ENCODE assay signal across 1 cellular context in genomic region chr12:4649358-4649661, GRCh38.
TF ChIP-seq lines count a peak whose summit lies in the region.

No MANE protein-coding gene starts in this region.

TF ChIP-seq in K562, 482 proteins besides CTCF, POLR2A, EP300 and RAD21 (continued from another document):
- TF ChIP-seq UBTF (IDR thresholded peaks at IDR 0.05; ENCODE audit: borderline replicate concordance in 1 of 2, low read depth in 2 of 2, low read length in 2 of 2) (no peak), CHD2 (IDR thresholded peaks at IDR 0.05; ENCODE audit: low read depth, low read length) (no peak), NFRKB (IDR thresholded peaks at IDR 0.05; ENCODE audit: low read depth) (peak; percentile 61; the same call in 1 of the 2 replicates), RBBP5 (IDR thresholded peaks at IDR 0.05; ENCODE audit: borderline replicate concordance, insufficient read depth, low read length, poor library complexity, severe bottlenecking) (peak; percentile 25), MAFF (IDR thresholded peaks at IDR 0.05; ENCODE audit: low read length) (no peak), BDP1 (IDR thresholded peaks at IDR 0.05; ENCODE audit: insufficient read depth, insufficient read length) (no peak)
- TF ChIP-seq, protein P1, sequence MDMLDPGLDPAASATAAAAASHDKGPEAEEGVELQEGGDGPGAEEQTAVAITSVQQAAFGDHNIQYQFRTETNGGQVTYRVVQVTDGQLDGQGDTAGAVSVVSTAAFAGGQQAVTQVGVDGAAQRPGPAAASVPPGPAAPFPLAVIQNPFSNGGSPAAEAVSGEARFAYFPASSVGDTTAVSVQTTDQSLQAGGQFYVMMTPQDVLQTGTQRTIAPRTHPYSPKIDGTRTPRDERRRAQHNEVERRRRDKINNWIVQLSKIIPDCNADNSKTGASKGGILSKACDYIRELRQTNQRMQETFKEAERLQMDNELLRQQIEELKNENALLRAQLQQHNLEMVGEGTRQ (CRISPR knock-in tag; IDR thresholded peaks at IDR 0.05): no peak
